Comparison of ENCODE assay signal across 11 cellular contexts in the genomic region with DNA sequence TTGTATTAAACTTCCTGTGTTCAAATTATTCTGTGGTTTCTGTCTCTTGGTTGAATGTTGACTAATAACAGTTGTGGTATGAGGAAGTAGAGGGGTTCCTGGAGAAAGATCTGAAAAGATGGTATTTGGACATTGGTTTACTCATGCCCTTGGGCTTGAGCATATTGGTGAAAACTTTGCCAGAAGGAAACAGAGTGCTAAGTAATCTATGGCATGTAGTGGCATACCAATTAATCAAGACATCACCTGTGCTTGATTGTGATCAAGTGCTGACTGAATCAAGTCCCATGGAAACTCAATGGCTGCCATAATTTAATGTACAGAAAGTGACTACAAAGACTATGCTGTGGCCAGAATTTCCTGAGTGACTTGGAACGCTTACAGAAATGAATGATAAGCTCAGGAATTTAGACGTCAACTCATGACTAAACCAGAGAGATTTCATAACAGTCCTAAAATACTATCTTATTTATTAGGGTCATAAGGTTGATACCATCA.
A peak's percentile ranks its signal among the peaks of the same experiment; 100 is the strongest.
DNase-seq lines count a peak whose midpoint lies in the region; ATAC-seq and TF ChIP-seq lines count a peak whose summit lies in the region.
"Had no signal": no experiment of that assay in that cellular context is flagged by ENCODE, and none has a peak within 500 bp of the region (broad histone marks: within the 10 kb centered on the region; RNA-seq: fewer than 3 reads in every experiment).

No MANE protein-coding gene starts in this region.

- H3K27ac ChIP-seq in HCT116 (ENCODE audit: low read depth, low read length): peak overlapping the region; percentile 63
- no peak overlapping the region for H3K27ac ChIP-seq in RWPE1
- peak overlapping the region; percentile 78 for H3K27ac ChIP-seq in fibroblast of lung (ENCODE audit: insufficient read depth, low read length)
- no peak overlapping the region for H3K27ac ChIP-seq in CD8-positive, alpha-beta T cell (ENCODE audit: low read depth, low read length)
- H3K27ac ChIP-seq in coronary artery: no peak overlapping the region
- H3K27ac ChIP-seq: ovary had no signal

- no peaks in the 10 kb centered on the region for H3K9me2 ChIP-seq in HCT116 (ENCODE audit: insufficient read depth)

- H3K9me3 ChIP-seq in HCT116 (ENCODE audit: control insufficient read depth in 1 of 2, insufficient read depth in 1 of 2, low read depth in 1 of 2, low read length in 2 of 2) (no peaks in the 10 kb centered on the region), fibroblast of lung (ENCODE audit: control insufficient read depth, insufficient read depth, low read depth, low read length) (no peaks in the 10 kb centered on the region)
- H3K9me3 ChIP-seq in CD8-positive, alpha-beta T cell (ENCODE audit: low read length): no peaks in the 10 kb centered on the region
- H3K9me3 ChIP-seq: ovary had no signal

- DNase-seq in HCT116 (ENCODE audit: low read depth, low spot score) (peak; percentile 80), RWPE1 (ENCODE audit: low spot score) (peak; percentile 62), fibroblast of lung (ENCODE audit: low read depth in 2 of 2) (peak; percentile 81 to 90), stromal cell of bone marrow (ENCODE audit: low read depth) (peak; percentile 36), coronary artery (ENCODE audit: low spot score) (no peak)
- no peak for DNase-seq in CD8-positive, alpha-beta T cell
- DNase-seq: H7, left ventricle myocardium superior, ovary had no signal

- H4K20me1 ChIP-seq in HCT116 (ENCODE audit: insufficient read depth) (no peaks in the 10 kb centered on the region), fibroblast of lung (ENCODE audit: control insufficient read depth, extremely low read depth, insufficient read depth, low read length) (no peaks in the 10 kb centered on the region)

- H3K9me3 Mint-ChIP-seq in CD8-positive, alpha-beta T cell: peaks cover 23% of the 10 kb centered on the region

- TF ChIP-seq POLR2A in HCT116 (IDR thresholded peaks at IDR 0.05; ENCODE audit: borderline replicate concordance, extremely low read depth, insufficient read depth, insufficient read length): no peak

- H3K27ac Mint-ChIP-seq in CD8-positive, alpha-beta T cell: no peak overlapping the region
- H3K27ac Mint-ChIP-seq: T-helper 1 cell treated with Interleukin-12 subunit alpha and Interleukin-12 subunit beta and Interleukin-4 antibody, amounts not matched to agents 30 μg/mL and 1 μg/mL, for 36 hours had no signal

- POLR2A ChIA-PET in HCT116 (lab: Charles Lee) (no interaction called here), RWPE1 (lab: Yijun Ruan, JAX; ENCODE audit: low non-redundant PET) (no interaction called here)
- POLR2A ChIA-PET in CD8-positive, alpha-beta T cell (lab: Charles Lee): no interaction called here

- CTCF ChIA-PET in HCT116 (lab: Charles Lee) (no interaction called here), RWPE1 (lab: Yijun Ruan, JAX) (interaction anchor here (1.1 kb wide), 1 partner anchor 10 kb away, joined by 3 read pairs; no protein-coding TSS in a partner anchor)
- CTCF ChIA-PET in CD8-positive, alpha-beta T cell (lab: Charles Lee): no interaction called here

- no peaks in the 10 kb centered on the region for H3K36me3 Mint-ChIP-seq in CD8-positive, alpha-beta T cell

- BruUV-seq in HCT116 (replicated peaks; lab: Mats Ljungman, UMichigan): no TSS peak

- H3K36me3 ChIP-seq in HCT116 (ENCODE audit: control insufficient read depth in 1 of 2, insufficient read depth in 2 of 2, low read length in 2 of 2) (no peaks in the 10 kb centered on the region), fibroblast of lung (ENCODE audit: control insufficient read depth, insufficient read depth, low read length) (no peaks in the 10 kb centered on the region)
- H3K36me3 ChIP-seq in CD8-positive, alpha-beta T cell (ENCODE audit: insufficient read depth, low read length): no peaks in the 10 kb centered on the region
- H3K36me3 ChIP-seq: ovary had no signal

- H3K27me3 ChIP-seq in HCT116 (ENCODE audit: insufficient read depth, low read length) (no peaks in the 10 kb centered on the region), fibroblast of lung (ENCODE audit: control insufficient read depth, insufficient read depth, low read length) (no peaks in the 10 kb centered on the region)
- H3K27me3 ChIP-seq in CD8-positive, alpha-beta T cell (ENCODE audit: insufficient read depth, low read length): no peaks in the 10 kb centered on the region
- H3K27me3 ChIP-seq: ovary had no signal

- H2AFZ ChIP-seq in HCT116 (ENCODE audit: low read depth, low read length, poor library complexity, severe bottlenecking) (peak overlapping the region; percentile 80), fibroblast of lung (ENCODE audit: low read length) (peak overlapping the region; percentile 41)

- H3K4me2 ChIP-seq in HCT116 (ENCODE audit: low read length) (peak overlapping the region; percentile 49), fibroblast of lung (ENCODE audit: extremely low read depth, insufficient read depth, low read length) (peak overlapping the region; percentile 55)

- TF ChIP-seq CTCF in HCT116 (IDR thresholded peaks at IDR 0.05 in 2 of 3, conservative IDR thresholded peaks at IDR 0.05 in 1 of 3; ENCODE audit: borderline replicate concordance in 1 of 3, insufficient read depth in 1 of 3, low read depth in 2 of 3, low read length in 2 of 3): no peak
- TF ChIP-seq CTCF in RWPE1 (conservative IDR thresholded peaks at IDR 0.05; ENCODE audit: low read depth): no peak
- no peak for TF ChIP-seq CTCF in fibroblast of lung (conservative IDR thresholded peaks at IDR 0.05 in 1 of 2, IDR thresholded peaks at IDR 0.05 in 1 of 2; ENCODE audit: low read depth in 1 of 2, low read length in 2 of 2)
- TF ChIP-seq CTCF in CD8-positive, alpha-beta T cell (IDR thresholded peaks at IDR 0.05): no peak
- TF ChIP-seq CTCF in coronary artery (IDR thresholded peaks at IDR 0.05): no peak

- RAD21 ChIA-PET in HCT116 (lab: Charles Lee; ENCODE audit: low non-redundant PET in 1 of 2, low total read pairs in 2 of 2, uncharacterized antibody in 2 of 2, unreplicated experiment in 2 of 2): no interaction called here

- H3K9ac ChIP-seq in HCT116 (ENCODE audit: low read length) (peak overlapping the region; percentile 6; the same call in 1 of the 2 replicates), fibroblast of lung (ENCODE audit: insufficient read depth, low read length) (no peak overlapping the region)

- H3K4me1 ChIP-seq in HCT116 (ENCODE audit: control insufficient read depth in 1 of 2, insufficient read depth in 2 of 2, low read length in 2 of 2): peaks cover 3 to 31% of the 10 kb centered on the region in 2 experiments; a peak in 3 of 4 replicates
- H3K4me1 ChIP-seq in fibroblast of lung (ENCODE audit: control insufficient read depth, extremely low read depth, insufficient read depth, low read length): peaks cover 2% of the 10 kb centered on the region
- H3K4me1 ChIP-seq in CD8-positive, alpha-beta T cell (ENCODE audit: insufficient read depth, low read length): no peaks in the 10 kb centered on the region

- no peaks in the 10 kb centered on the region for H3K27me3 Mint-ChIP-seq in CD8-positive, alpha-beta T cell (ENCODE audit: low read depth)

- ATAC-seq in HCT116: peak; percentile 88
- no peak for ATAC-seq in GM19035 (IDR thresholded peaks at IDR 0.05; ENCODE audit: unreplicated experiment)
- no peak for ATAC-seq in CD8-positive, alpha-beta T cell
- ATAC-seq: left ventricle myocardium superior had no signal

- H3K4me3 Mint-ChIP-seq in CD8-positive, alpha-beta T cell: no peak overlapping the region
- H3K4me3 Mint-ChIP-seq: T-helper 1 cell treated with Interleukin-12 subunit alpha and Interleukin-12 subunit beta and Interleukin-4 antibody, amounts not matched to agents 30 μg/mL and 1 μg/mL, for 36 hours had no signal

- intact Hi-C loops in HCT116 (cut with micrococcal nuclease): no loop called here
- intact Hi-C loops in CD8-positive, alpha-beta T cell (cut with DNase I, micrococcal nuclease): no loop called here

- peak; percentile 15; the same call in 1 of the 2 replicates for TF ChIP-seq RAD21 in HCT116 (IDR thresholded peaks at IDR 0.05; ENCODE audit: low read depth)

- H3K4me3 ChIP-seq in HCT116 (replicated peaks in 1 of 2; ENCODE audit: low read depth in 1 of 2, low read length in 2 of 2) (peak overlapping the region in 1 of 2 experiments; percentile 6; a peak in 2 of 4 replicates), fibroblast of lung (replicated peaks in 1 of 4; ENCODE audit: control extremely low read depth in 1 of 4, insufficient read depth in 1 of 4, low read depth in 3 of 4, low read length in 4 of 4) (no peak overlapping the region), coronary artery (no peak overlapping the region)
- H3K4me3 ChIP-seq in CD8-positive, alpha-beta T cell (ENCODE audit: low read depth, low read length): no peak overlapping the region
- H3K4me3 ChIP-seq: ovary had no signal

- no peaks in the 10 kb centered on the region for H3K4me1 Mint-ChIP-seq in CD8-positive, alpha-beta T cell (ENCODE audit: low read depth)

- H3K79me2 ChIP-seq in HCT116 (ENCODE audit: insufficient read depth, low read length): no peaks in the 10 kb centered on the region
- no peaks in the 10 kb centered on the region for H3K79me2 ChIP-seq in fibroblast of lung (ENCODE audit: control insufficient read depth, insufficient read depth, low read length)

TF ChIP-seq in HCT116, 20 proteins besides CTCF, POLR2A, EP300 and RAD21 (continues in another document):
- 0 out of 2 replicates have a peak, but pooled peaks have one; percentile 36 for TF ChIP-seq SIN3A (IDR thresholded peaks at IDR 0.05; ENCODE audit: low read depth)
- TF ChIP-seq ZNF274 (IDR thresholded peaks at IDR 0.05; ENCODE audit: low read depth, low read length): no peak
- peak; percentile 75 for TF ChIP-seq ELF1 (IDR thresholded peaks at IDR 0.05; ENCODE audit: borderline replicate concordance, low read depth)
- TF ChIP-seq JUND (IDR thresholded peaks at IDR 0.05): peak; percentile 80
- peak; percentile 62; the same call in 1 of the 2 replicates for TF ChIP-seq FOSL1 (IDR thresholded peaks at IDR 0.05; ENCODE audit: low read depth)
- peak; percentile 75 for TF ChIP-seq SP1 (IDR thresholded peaks at IDR 0.05; ENCODE audit: low read depth)
- TF ChIP-seq SRF (IDR thresholded peaks at IDR 0.05; ENCODE audit: low read depth): peak; percentile 39; the same call in 1 of the 2 replicates
- no peak for TF ChIP-seq EZH2phosphoT487 (IDR thresholded peaks at IDR 0.05; ENCODE audit: borderline replicate concordance)
- TF ChIP-seq, protein P1, sequence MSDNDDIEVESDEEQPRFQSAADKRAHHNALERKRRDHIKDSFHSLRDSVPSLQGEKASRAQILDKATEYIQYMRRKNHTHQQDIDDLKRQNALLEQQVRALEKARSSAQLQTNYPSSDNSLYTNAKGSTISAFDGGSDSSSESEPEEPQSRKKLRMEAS (IDR thresholded peaks at IDR 0.05): no peak

Comparison
In these comparisons a context has a peak if more than half of its experiments do, and no peak if none do; other contexts are left out.
1. DNase-seq: peak in HCT116 (single experiment), RWPE1 (single experiment), fibroblast of lung (2 of 2) and stromal cell of bone marrow (single experiment); none in CD8-positive, alpha-beta T cell (0 of 7) and coronary artery (single experiment).
2. H3K27ac ChIP-seq: peak in HCT116 (single experiment) and fibroblast of lung (single experiment); none in RWPE1 (single experiment), CD8-positive, alpha-beta T cell (single experiment) and coronary artery (0 of 2).